ENCODE assay signal across 1 cellular context in the genomic region with DNA sequence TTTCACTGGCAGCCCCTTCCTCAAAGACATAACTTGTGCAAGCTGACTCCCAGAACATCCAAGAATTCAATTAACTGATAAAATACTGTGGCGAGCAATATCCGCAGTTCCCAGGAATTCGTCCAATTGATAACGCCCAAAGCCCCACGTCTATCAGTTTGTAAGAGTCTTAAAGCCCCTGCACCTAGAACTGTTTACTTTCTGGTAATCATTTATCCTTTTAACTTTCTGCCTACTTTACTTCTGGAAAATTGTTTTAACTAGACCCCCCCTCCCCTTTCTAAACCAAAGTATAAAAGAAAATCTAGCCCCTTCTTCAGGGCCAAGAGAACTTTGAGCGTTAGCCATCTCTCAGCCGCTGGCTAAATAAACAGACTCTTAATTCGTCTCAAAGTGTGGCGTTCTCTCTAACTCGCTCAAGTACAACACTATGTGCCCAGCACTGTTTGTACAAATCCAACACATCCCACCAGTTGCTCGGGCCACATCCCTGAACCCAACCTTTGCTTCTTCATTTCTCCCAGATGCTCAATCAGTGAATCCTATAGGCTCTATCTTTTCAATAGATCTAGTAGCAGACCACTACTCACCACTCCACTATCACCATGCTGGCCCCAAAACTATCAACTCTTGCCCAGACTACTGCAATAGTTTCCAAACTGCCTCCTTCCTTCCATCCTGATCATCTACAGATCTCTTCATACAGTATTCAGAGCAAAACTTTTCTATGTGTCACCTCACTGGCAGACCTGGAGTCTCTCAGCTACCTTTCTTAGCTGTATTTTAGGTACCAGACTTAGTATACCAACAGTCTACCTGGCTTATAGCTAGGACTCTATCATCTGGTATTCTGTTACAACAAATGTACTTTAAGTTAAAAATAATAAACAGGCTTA.
TF ChIP-seq lines count a peak whose summit lies in the region.

No MANE protein-coding gene starts in this region.

TF ChIP-seq in HepG2, 621 proteins besides CTCF, POLR2A, EP300 and RAD21 (continued from another document):
- TF ChIP-seq, protein P1, sequence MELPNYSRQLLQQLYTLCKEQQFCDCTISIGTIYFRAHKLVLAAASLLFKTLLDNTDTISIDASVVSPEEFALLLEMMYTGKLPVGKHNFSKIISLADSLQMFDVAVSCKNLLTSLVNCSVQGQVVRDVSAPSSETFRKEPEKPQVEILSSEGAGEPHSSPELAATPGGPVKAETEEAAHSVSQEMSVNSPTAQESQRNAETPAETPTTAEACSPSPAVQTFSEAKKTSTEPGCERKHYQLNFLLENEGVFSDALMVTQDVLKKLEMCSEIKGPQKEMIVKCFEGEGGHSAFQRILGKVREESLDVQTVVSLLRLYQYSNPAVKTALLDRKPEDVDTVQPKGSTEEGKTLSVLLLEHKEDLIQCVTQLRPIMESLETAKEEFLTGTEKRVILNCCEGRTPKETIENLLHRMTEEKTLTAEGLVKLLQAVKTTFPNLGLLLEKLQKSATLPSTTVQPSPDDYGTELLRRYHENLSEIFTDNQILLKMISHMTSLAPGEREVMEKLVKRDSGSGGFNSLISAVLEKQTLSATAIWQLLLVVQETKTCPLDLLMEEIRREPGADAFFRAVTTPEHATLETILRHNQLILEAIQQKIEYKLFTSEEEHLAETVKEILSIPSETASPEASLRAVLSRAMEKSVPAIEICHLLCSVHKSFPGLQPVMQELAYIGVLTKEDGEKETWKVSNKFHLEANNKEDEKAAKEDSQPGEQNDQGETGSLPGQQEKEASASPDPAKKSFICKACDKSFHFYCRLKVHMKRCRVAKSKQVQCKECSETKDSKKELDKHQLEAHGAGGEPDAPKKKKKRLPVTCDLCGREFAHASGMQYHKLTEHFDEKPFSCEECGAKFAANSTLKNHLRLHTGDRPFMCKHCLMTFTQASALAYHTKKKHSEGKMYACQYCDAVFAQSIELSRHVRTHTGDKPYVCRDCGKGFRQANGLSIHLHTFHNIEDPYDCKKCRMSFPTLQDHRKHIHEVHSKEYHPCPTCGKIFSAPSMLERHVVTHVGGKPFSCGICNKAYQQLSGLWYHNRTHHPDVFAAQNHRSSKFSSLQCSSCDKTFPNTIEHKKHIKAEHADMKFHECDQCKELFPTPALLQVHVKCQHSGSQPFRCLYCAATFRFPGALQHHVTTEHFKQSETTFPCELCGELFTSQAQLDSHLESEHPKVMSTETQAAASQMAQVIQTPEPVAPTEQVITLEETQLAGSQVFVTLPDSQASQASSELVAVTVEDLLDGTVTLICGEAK (IDR thresholded peaks at IDR 0.05): no peak
- TF ChIP-seq, protein P1 (CRISPR knock-in tag; IDR thresholded peaks at IDR 0.05): peak; percentile 26; the same call in 1 of the 2 replicates
- TF ChIP-seq PITX1 (CRISPR knock-in tag; IDR thresholded peaks at IDR 0.05): peak; percentile 85
- no peak; a peak in 1 of 4 replicates for TF ChIP-seq KLF16 (CRISPR knock-in tag; IDR thresholded peaks at IDR 0.05)
- no peak for TF ChIP-seq ZFAT (CRISPR knock-in tag; conservative IDR thresholded peaks at IDR 0.05)
- TF ChIP-seq HOXD1 (CRISPR knock-in tag; IDR thresholded peaks at IDR 0.05): 0 out of 2 replicates have a peak, but pooled peaks have one; percentile 37
- no peak for TF ChIP-seq KAT2B (IDR thresholded peaks at IDR 0.05; ENCODE audit: borderline replicate concordance, low read depth, low read length)
- no peak for TF ChIP-seq RAD51 (IDR thresholded peaks at IDR 0.05; ENCODE audit: borderline replicate concordance)
- peak; percentile 31; the same call in 1 of the 2 replicates for TF ChIP-seq ZNF281 (CRISPR knock-in tag; IDR thresholded peaks at IDR 0.05; ENCODE audit: borderline replicate concordance)
